Comparison of ENCODE assay signal across 2 cellular contexts in the genomic region with DNA sequence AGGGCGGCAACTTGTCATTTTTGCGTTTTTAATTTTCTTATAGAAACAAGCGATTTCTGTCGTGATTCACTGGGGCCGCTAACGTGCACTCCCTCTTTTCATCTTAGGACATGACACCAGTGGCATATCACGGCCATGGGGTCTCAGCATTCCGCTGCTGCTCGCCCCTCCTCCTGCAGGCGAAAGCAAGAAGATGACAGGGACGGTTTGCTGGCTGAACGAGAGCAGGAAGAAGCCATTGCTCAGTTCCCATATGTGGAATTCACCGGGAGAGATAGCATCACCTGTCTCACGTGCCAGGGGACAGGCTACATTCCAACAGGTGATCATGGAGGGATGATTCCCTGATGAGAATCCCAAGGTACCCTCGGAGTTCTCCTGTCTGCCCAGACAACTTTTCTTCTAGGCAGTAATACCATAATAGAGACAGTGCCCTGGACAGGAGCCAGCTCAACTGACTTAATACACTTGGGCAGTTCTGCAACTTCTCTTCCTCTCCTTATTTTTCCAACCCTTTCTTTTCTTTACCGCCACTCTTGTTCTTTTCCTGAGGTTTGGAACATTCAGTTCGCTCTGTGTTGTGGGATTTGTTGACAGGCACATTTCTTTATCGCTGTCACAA.
TF ChIP-seq lines count a peak whose summit lies in the region.

No MANE protein-coding gene starts in this region.

TF ChIP-seq in K562, 482 proteins besides CTCF, POLR2A, EP300 and RAD21 (continues in another document):
- no peak for TF ChIP-seq SRSF7 (optimal IDR thresholded peaks at IDR 0.05; ENCODE audit: low read depth, low read length)
- TF ChIP-seq ZNF764 (CRISPR knock-in tag; IDR thresholded peaks at IDR 0.05; ENCODE audit: low read depth): no peak
- TF ChIP-seq, protein P1, sequence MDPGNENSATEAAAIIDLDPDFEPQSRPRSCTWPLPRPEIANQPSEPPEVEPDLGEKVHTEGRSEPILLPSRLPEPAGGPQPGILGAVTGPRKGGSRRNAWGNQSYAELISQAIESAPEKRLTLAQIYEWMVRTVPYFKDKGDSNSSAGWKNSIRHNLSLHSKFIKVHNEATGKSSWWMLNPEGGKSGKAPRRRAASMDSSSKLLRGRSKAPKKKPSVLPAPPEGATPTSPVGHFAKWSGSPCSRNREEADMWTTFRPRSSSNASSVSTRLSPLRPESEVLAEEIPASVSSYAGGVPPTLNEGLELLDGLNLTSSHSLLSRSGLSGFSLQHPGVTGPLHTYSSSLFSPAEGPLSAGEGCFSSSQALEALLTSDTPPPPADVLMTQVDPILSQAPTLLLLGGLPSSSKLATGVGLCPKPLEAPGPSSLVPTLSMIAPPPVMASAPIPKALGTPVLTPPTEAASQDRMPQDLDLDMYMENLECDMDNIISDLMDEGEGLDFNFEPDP (CRISPR knock-in tag; IDR thresholded peaks at IDR 0.05): no peak
- no peak for TF ChIP-seq EZH2 (IDR thresholded peaks at IDR 0.05; ENCODE audit: borderline replicate concordance, low read depth, low read length)
- TF ChIP-seq NFIC (IDR thresholded peaks at IDR 0.05): peak; percentile 61
- TF ChIP-seq ZBTB8A (IDR thresholded peaks at IDR 0.05; ENCODE audit: partially characterized antibody): no peak
- TF ChIP-seq KLF16 (IDR thresholded peaks at IDR 0.05): no peak
- no peak for TF ChIP-seq SLC30A9 (CRISPR knock-in tag; IDR thresholded peaks at IDR 0.05)
- TF ChIP-seq, protein P2, sequence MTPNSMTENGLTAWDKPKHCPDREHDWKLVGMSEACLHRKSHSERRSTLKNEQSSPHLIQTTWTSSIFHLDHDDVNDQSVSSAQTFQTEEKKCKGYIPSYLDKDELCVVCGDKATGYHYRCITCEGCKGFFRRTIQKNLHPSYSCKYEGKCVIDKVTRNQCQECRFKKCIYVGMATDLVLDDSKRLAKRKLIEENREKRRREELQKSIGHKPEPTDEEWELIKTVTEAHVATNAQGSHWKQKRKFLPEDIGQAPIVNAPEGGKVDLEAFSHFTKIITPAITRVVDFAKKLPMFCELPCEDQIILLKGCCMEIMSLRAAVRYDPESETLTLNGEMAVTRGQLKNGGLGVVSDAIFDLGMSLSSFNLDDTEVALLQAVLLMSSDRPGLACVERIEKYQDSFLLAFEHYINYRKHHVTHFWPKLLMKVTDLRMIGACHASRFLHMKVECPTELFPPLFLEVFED (CRISPR knock-in tag; conservative IDR thresholded peaks at IDR 0.05): no peak
- TF ChIP-seq DIDO1 (tag; IDR thresholded peaks at IDR 0.05; ENCODE audit: low read depth): no peak
- TF ChIP-seq PTRF (tag; IDR thresholded peaks at IDR 0.05): no peak
- TF ChIP-seq PTTG1 (tag; IDR thresholded peaks at IDR 0.05; ENCODE audit: low read depth): no peak
- no peak for TF ChIP-seq DACH1 (IDR thresholded peaks at IDR 0.05; ENCODE audit: partially characterized antibody)
- TF ChIP-seq HMG20A (CRISPR knock-in tag; conservative IDR thresholded peaks at IDR 0.05): no peak
- no peak for TF ChIP-seq ZNF431 (CRISPR knock-in tag; IDR thresholded peaks at IDR 0.05)
- TF ChIP-seq MYC (IDR thresholded peaks at IDR 0.05; ENCODE audit: low read depth, low read length): peak; percentile 4; the same call in 1 of the 2 replicates
- TF ChIP-seq MYC (CRISPR knock-in tag; IDR thresholded peaks at IDR 0.05; ENCODE audit: borderline replicate concordance, low read depth): no peak
- TF ChIP-seq ZFP30 (CRISPR knock-in tag; IDR thresholded peaks at IDR 0.05; ENCODE audit: borderline replicate concordance): no peak
- peak; percentile 78; the same call in 1 of the 2 replicates for TF ChIP-seq MECOM (CRISPR knock-in tag; IDR thresholded peaks at IDR 0.05)
- TF ChIP-seq ARID2 (IDR thresholded peaks at IDR 0.05): no peak
- no peak for TF ChIP-seq PPARD (CRISPR knock-in tag; IDR thresholded peaks at IDR 0.05)
- no peak for TF ChIP-seq ZNF445 (CRISPR knock-in tag; IDR thresholded peaks at IDR 0.05; ENCODE audit: low read depth)
- TF ChIP-seq, protein P3, sequence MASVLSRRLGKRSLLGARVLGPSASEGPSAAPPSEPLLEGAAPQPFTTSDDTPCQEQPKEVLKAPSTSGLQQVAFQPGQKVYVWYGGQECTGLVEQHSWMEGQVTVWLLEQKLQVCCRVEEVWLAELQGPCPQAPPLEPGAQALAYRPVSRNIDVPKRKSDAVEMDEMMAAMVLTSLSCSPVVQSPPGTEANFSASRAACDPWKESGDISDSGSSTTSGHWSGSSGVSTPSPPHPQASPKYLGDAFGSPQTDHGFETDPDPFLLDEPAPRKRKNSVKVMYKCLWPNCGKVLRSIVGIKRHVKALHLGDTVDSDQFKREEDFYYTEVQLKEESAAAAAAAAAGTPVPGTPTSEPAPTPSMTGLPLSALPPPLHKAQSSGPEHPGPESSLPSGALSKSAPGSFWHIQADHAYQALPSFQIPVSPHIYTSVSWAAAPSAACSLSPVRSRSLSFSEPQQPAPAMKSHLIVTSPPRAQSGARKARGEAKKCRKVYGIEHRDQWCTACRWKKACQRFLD (CRISPR knock-in tag; IDR thresholded peaks at IDR 0.05): 0 out of 2 replicates have a peak, but pooled peaks have one; percentile 37
- TF ChIP-seq RBBP5 (IDR thresholded peaks at IDR 0.05; ENCODE audit: borderline replicate concordance, insufficient read depth, low read length, poor library complexity, severe bottlenecking): no peak
- peak; percentile 92 for TF ChIP-seq BHLHE40 (IDR thresholded peaks at IDR 0.05; ENCODE audit: low read length)
- TF ChIP-seq U2AF1 (optimal IDR thresholded peaks at IDR 0.05; ENCODE audit: low read depth, low read length): no peak
- TF ChIP-seq, protein P4, sequence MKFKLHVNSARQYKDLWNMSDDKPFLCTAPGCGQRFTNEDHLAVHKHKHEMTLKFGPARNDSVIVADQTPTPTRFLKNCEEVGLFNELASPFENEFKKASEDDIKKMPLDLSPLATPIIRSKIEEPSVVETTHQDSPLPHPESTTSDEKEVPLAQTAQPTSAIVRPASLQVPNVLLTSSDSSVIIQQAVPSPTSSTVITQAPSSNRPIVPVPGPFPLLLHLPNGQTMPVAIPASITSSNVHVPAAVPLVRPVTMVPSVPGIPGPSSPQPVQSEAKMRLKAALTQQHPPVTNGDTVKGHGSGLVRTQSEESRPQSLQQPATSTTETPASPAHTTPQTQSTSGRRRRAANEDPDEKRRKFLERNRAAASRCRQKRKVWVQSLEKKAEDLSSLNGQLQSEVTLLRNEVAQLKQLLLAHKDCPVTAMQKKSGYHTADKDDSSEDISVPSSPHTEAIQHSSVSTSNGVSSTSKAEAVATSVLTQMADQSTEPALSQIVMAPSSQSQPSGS (CRISPR knock-in tag; IDR thresholded peaks at IDR 0.05): no peak
- TF ChIP-seq, protein P5, sequence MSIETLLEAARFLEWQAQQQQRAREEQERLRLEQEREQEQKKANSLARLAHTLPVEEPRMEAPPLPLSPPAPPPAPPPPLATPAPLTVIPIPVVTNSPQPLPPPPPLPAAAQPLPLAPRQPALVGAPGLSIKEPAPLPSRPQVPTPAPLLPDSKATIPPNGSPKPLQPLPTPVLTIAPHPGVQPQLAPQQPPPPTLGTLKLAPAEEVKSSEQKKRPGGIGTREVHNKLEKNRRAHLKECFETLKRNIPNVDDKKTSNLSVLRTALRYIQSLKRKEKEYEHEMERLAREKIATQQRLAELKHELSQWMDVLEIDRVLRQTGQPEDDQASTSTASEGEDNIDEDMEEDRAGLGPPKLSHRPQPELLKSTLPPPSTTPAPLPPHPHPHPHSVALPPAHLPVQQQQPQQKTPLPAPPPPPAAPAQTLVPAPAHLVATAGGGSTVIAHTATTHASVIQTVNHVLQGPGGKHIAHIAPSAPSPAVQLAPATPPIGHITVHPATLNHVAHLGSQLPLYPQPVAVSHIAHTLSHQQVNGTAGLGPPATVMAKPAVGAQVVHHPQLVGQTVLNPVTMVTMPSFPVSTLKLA (conservative IDR thresholded peaks at IDR 0.05): no peak
- no peak for TF ChIP-seq ZNF668 (CRISPR knock-in tag; IDR thresholded peaks at IDR 0.05)
- no peak for TF ChIP-seq NR3C1 (CRISPR knock-in tag; IDR thresholded peaks at IDR 0.05)

TF ChIP-seq in HepG2, 621 proteins besides CTCF, POLR2A, EP300 and RAD21:
- TF ChIP-seq, protein P1 (CRISPR knock-in tag; conservative IDR thresholded peaks at IDR 0.05): no peak
- TF ChIP-seq ZBTB21 (CRISPR knock-in tag; IDR thresholded peaks at IDR 0.05): no peak
- no peak for TF ChIP-seq SATB2 (CRISPR knock-in tag; IDR thresholded peaks at IDR 0.05)
- TF ChIP-seq, protein P6, sequence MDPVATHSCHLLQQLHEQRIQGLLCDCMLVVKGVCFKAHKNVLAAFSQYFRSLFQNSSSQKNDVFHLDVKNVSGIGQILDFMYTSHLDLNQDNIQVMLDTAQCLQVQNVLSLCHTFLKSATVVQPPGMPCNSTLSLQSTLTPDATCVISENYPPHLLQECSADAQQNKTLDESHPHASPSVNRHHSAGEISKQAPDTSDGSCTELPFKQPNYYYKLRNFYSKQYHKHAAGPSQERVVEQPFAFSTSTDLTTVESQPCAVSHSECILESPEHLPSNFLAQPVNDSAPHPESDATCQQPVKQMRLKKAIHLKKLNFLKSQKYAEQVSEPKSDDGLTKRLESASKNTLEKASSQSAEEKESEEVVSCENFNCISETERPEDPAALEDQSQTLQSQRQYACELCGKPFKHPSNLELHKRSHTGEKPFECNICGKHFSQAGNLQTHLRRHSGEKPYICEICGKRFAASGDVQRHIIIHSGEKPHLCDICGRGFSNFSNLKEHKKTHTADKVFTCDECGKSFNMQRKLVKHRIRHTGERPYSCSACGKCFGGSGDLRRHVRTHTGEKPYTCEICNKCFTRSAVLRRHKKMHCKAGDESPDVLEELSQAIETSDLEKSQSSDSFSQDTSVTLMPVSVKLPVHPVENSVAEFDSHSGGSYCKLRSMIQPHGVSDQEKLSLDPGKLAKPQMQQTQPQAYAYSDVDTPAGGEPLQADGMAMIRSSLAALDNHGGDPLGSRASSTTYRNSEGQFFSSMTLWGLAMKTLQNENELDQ (CRISPR knock-in tag; IDR thresholded peaks at IDR 0.05; ENCODE audit: borderline replicate concordance): no peak
- no peak for TF ChIP-seq ZNF589 (CRISPR knock-in tag; conservative IDR thresholded peaks at IDR 0.05)
- TF ChIP-seq NFYC (CRISPR knock-in tag; IDR thresholded peaks at IDR 0.05): no peak
- no peak for TF ChIP-seq MLLT10 (CRISPR knock-in tag; IDR thresholded peaks at IDR 0.05)
- TF ChIP-seq, protein P7, sequence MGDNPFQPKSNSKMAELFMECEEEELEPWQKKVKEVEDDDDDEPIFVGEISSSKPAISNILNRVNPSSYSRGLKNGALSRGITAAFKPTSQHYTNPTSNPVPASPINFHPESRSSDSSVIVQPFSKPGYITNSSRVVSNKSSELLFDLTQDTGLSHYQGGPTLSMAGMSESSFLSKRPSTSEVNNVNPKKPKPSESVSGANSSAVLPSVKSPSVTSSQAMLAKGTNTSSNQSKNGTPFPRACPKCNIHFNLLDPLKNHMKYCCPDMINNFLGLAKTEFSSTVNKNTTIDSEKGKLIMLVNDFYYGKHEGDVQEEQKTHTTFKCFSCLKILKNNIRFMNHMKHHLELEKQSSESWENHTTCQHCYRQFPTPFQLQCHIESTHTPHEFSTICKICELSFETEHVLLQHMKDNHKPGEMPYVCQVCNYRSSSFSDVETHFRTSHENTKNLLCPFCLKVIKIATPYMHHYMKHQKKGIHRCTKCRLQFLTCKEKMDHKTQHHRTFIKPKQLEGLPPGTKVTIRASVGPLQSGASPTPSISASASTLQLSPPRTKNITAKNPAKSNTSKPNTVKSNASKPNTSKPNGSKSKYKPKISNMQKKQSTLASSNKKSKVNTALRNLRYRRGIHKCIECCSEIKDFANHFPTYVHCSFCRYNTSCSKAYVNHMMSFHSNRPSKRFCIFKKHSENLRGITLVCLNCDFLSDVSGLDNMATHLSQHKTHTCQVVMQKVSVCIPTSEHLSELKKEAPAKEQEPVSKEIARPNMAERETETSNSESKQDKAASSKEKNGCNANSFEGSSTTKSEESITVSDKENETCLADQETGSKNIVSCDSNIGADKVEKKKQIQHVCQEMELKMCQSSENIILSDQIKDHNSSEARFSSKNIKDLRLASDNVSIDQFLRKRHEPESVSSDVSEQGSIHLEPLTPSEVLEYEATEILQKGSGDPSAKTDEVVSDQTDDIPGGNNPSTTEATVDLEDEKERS (CRISPR knock-in tag; IDR thresholded peaks at IDR 0.05): no peak
- TF ChIP-seq, protein P8, sequence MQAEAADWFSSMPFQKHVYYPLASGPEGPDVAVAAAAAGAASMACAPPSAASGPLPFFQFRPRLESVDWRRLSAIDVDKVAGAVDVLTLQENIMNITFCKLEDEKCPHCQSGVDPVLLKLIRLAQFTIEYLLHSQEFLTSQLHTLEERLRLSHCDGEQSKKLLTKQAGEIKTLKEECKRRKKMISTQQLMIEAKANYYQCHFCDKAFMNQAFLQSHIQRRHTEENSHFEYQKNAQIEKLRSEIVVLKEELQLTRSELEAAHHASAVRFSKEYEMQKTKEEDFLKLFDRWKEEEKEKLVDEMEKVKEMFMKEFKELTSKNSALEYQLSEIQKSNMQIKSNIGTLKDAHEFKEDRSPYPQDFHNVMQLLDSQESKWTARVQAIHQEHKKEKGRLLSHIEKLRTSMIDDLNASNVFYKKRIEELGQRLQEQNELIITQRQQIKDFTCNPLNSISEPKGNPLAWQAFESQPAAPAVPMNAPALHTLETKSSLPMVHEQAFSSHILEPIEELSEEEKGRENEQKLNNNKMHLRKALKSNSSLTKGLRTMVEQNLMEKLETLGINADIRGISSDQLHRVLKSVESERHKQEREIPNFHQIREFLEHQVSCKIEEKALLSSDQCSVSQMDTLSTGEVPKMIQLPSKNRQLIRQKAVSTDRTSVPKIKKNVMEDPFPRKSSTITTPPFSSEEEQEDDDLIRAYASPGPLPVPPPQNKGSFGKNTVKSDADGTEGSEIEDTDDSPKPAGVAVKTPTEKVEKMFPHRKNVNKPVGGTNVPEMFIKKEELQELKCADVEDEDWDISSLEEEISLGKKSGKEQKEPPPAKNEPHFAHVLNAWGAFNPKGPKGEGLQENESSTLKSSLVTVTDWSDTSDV (CRISPR knock-in tag; IDR thresholded peaks at IDR 0.05): no peak
- TF ChIP-seq BHLHE40 (IDR thresholded peaks at IDR 0.05; ENCODE audit: low read length): peak; percentile 64
- no peak for TF ChIP-seq WIZ (CRISPR knock-in tag; IDR thresholded peaks at IDR 0.05)
- TF ChIP-seq, protein P9, sequence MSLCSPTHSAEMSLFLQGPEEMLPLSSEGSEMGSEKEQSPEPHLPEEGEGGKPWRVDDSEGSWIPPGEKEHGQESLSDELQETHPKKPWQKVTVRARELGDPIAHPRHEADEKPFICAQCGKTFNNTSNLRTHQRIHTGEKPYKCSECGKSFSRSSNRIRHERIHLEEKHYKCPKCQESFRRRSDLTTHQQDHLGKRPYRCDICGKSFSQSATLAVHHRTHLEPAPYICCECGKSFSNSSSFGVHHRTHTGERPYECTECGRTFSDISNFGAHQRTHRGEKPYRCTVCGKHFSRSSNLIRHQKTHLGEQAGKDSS (CRISPR knock-in tag; IDR thresholded peaks at IDR 0.05; ENCODE audit: borderline replicate concordance, low read depth): no peak
- no peak for TF ChIP-seq ZNF383 (CRISPR knock-in tag; IDR thresholded peaks at IDR 0.05; ENCODE audit: borderline replicate concordance)
- TF ChIP-seq MXI1 (IDR thresholded peaks at IDR 0.05; ENCODE audit: borderline replicate concordance, low read depth, low read length): no peak
- peak; percentile 43 for TF ChIP-seq TEAD3 (CRISPR knock-in tag; optimal IDR thresholded peaks at IDR 0.05; ENCODE audit: borderline replicate concordance)
- TF ChIP-seq, protein P10, sequence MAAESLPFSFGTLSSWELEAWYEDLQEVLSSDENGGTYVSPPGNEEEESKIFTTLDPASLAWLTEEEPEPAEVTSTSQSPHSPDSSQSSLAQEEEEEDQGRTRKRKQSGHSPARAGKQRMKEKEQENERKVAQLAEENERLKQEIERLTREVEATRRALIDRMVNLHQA (CRISPR knock-in tag; IDR thresholded peaks at IDR 0.05): no peak
